In the genomic region with DNA sequence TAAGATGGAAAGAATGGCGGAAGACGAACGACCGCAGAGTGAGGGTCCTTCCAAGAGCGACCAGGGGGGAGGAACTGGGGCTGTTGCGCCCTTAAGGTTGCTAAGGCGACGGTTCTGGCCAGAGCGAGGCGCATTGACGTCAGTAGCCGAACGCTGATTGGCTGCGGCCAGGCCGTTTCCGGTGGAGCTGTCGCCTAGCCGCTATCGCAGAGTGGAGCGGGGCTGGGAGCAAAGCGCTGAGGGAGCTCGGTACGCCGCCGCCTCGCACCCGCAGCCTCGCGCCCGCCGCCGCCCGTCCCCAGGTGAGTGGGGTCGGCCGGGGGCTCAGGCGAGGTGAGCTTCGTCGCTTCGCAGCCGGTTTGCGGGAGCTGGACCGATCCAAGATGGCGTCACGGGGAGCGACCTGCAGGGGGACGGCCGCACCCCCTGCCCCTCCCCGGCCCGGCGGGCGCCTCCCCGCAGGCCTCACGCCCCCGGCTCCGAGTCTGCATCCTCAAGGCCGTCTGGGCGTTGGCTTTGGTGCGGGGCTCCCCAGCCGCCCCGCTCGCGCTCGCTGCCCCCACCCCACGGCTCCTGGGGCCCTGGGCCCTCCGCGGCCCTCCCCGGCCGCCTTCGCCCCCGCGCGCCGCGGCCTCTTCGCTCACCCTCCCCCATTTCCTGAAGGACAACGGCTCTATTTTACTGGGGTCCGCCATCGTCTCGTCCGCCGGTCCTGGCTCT, we compare ENCODE assay signal across 2 cellular contexts.
TF ChIP-seq lines count a peak whose summit lies in the region.

TSS of gene PRKAR1A (plus strand) at position 184 of the 720 bp plus-strand sequence. CDS start 2,970 bp downstream, outside the sequence.

TF ChIP-seq in IMR-90, 13 proteins besides CTCF, POLR2A, EP300 and RAD21:
- TF ChIP-seq RFX5 (IDR thresholded peaks at IDR 0.05; ENCODE audit: low read depth, low read length) (no peak), FOS (IDR thresholded peaks at IDR 0.05; ENCODE audit: low read depth, low read length) (0 out of 2 replicates have a peak, but pooled peaks have one; percentile 2), CEBPB (IDR thresholded peaks at IDR 0.05; ENCODE audit: low read depth, low read length) (no peak), ELK1 (IDR thresholded peaks at IDR 0.05; ENCODE audit: borderline replicate concordance, low read depth, low read length) (no peak), BHLHE40 (IDR thresholded peaks at IDR 0.05; ENCODE audit: low read depth, low read length) (no peak), MXI1 (IDR thresholded peaks at IDR 0.05; ENCODE audit: borderline replicate concordance, low read depth, low read length) (peak; percentile 43; the same call in 1 of the 2 replicates), CHD1 (IDR thresholded peaks at IDR 0.05; ENCODE audit: low read depth, low read length) (no peak), NFE2L2 (IDR thresholded peaks at IDR 0.05; ENCODE audit: low read depth, low read length) (no peak), RCOR1 (IDR thresholded peaks at IDR 0.05; ENCODE audit: insufficient replicate concordance, low read length) (no peak), SMC3 (IDR thresholded peaks at IDR 0.05; ENCODE audit: low read depth, low read length) (no peak), USF2 (IDR thresholded peaks at IDR 0.05; ENCODE audit: low read depth, low read length) (no peak), MAFK (IDR thresholded peaks at IDR 0.05; ENCODE audit: low read depth, low read length) (no peak), MAZ (IDR thresholded peaks at IDR 0.05; ENCODE audit: borderline replicate concordance, low read depth, low read length) (peak; percentile 82)

TF ChIP-seq in endothelial cell of umbilical vein, 7 proteins besides CTCF, POLR2A, EP300 and RAD21:
- TF ChIP-seq POLR2AphosphoS5 (IDR thresholded peaks at IDR 0.05; ENCODE audit: insufficient read depth, low read depth, low read length) (peak; percentile 88), GATA2 (IDR thresholded peaks at IDR 0.05; ENCODE audit: insufficient read depth, insufficient read length, low read depth, low read length) (no peak), MAX (IDR thresholded peaks at IDR 0.05; ENCODE audit: insufficient read depth, insufficient read length) (peak; percentile 8), EZH2 (IDR thresholded peaks at IDR 0.05; ENCODE audit: borderline replicate concordance, low read depth, low read length, severe bottlenecking) (no peak), FOS (IDR thresholded peaks at IDR 0.05; ENCODE audit: borderline replicate concordance, insufficient read depth, low read length) (no peak), MYC (IDR thresholded peaks at IDR 0.05; ENCODE audit: low read depth, low read length) (no peak), JUN (IDR thresholded peaks at IDR 0.05; ENCODE audit: borderline replicate concordance, insufficient read depth, insufficient read length, low read depth) (no peak)
